16 cellular contexts compared by ENCODE assay signal in the genomic region with DNA sequence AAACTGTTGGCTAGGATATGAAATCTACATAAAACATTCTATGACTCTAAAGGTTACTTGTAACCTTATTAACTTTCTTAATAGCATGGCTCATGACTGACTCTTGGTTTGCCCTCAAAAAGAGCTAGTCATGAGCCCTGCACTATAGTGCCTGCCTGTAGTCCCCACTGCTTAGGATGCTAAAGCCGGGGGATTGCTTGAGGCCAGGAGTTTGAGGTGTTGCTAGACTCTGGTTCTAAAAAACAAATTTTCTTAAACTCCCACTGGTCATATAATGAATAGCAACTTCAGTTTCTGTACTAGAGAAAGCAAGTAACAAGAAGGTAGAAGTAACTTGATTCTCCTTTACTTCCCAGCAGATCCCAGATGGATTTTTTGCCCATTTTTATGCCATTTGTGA. TPM values are rescaled to one million over a fixed set of nuclear protein-coding genes. Genes with fewer than 3 reads are reported as not detected.
DNase-seq lines count a peak whose midpoint lies in the region; TF ChIP-seq lines count a peak whose summit lies in the region.
"Had no signal": no experiment of that assay in that cellular context is flagged by ENCODE, and none has a peak within 500 bp of the region (broad histone marks: within the 10 kb centered on the region; RNA-seq: fewer than 3 reads in every experiment).

No MANE protein-coding gene starts in this region.

- no peak overlapping the region for H3K4me3 Mint-ChIP-seq in chondrocyte (ENCODE audit: unreplicated experiment)
- H3K4me3 Mint-ChIP-seq: CD4-positive, CD25-positive, alpha-beta regulatory T cell; CD8-positive, alpha-beta memory T cell; GM23338 had no signal

- H3K36me3 Mint-ChIP-seq in chondrocyte (ENCODE audit: low read depth) = no peaks in the 10 kb centered on the region

- peaks cover 31% of the 10 kb centered on the region for H3K4me1 Mint-ChIP-seq in chondrocyte (ENCODE audit: low read depth)
- H3K4me1 Mint-ChIP-seq: CD4-positive, CD25-positive, alpha-beta regulatory T cell; CD8-positive, alpha-beta memory T cell; GM23338 had no signal

- 0 out of 2 replicates have a peak, but pooled peaks cover 2% of the 10 kb centered on the region for H3K36me3 ChIP-seq in H7 (replicated peaks; ENCODE audit: control insufficient read depth, insufficient read depth, low read length)
- H3K36me3 ChIP-seq: BE2C had no signal

- DNase-seq in DMS114 treated with DMSO at 0.1 percent for 48 hours (lab: John Stamatoyannopoulos, UW; ENCODE audit: unreplicated experiment) (peak; percentile 19), ELR (ENCODE audit: low read depth) (peak; percentile 25), OCI-M1 (lab: John Stamatoyannopoulos, UW) (peak; percentile 9), chondrocyte (ENCODE audit: low spot score) (no peak), hepatic stellate cell (ENCODE audit: low spot score) (no peak), H7 (no peak)
- no peak for DNase-seq in stimulated activated CD4-positive, alpha-beta T cell treated with anti-CD3 and anti-CD28 coated beads, Interleukin-15, amount 100 ng/mL, for 24 hours
- DNase-seq: ACHN; BE2C; C1 segment of cervical spinal cord; CD4-positive, CD25-positive, alpha-beta regulatory T cell; CD8-positive, alpha-beta memory T cell; COR-L47; DMS79 treated with DMSO at 0.1 percent for 48 hours had no signal

- H3K27ac Mint-ChIP-seq in chondrocyte (ENCODE audit: unreplicated experiment) = no peak overlapping the region
- H3K27ac Mint-ChIP-seq: CD8-positive, alpha-beta memory T cell; GM23338 had no signal

- H3K27me3 Mint-ChIP-seq in chondrocyte (ENCODE audit: low read depth) = no peaks in the 10 kb centered on the region
- H3K27me3 Mint-ChIP-seq: CD4-positive, CD25-positive, alpha-beta regulatory T cell; CD8-positive, alpha-beta memory T cell had no signal

- no peaks in the 10 kb centered on the region for H3K27me3 ChIP-seq in H7 (ENCODE audit: control insufficient read depth, insufficient read depth, low read length)
- H3K27me3 ChIP-seq: BE2C had no signal

- TF ChIP-seq CTCF in chondrocyte (IDR thresholded peaks at IDR 0.05) = peak; percentile 39

- no peaks in the 10 kb centered on the region for H3K9me3 Mint-ChIP-seq in chondrocyte (ENCODE audit: low read depth)
- H3K9me3 Mint-ChIP-seq: CD4-positive, CD25-positive, alpha-beta regulatory T cell; CD8-positive, alpha-beta memory T cell had no signal

- H3K4me3 ChIP-seq in H7 (ENCODE audit: insufficient read depth, low read depth, low read length) = no peak overlapping the region
- H3K4me3 ChIP-seq: GM23338 had no signal

RNA-seq across cellular contexts. Expression of a gene that starts 15.8 kb away (rescaled TPM):
- 46.2 to 48.3 TPM (median 47.6 TPM) in 3 replicates for total RNA-seq in chondrocyte
- 0.90 and 1.3 TPM in 2 replicates for total RNA-seq in H7 (2014; rRNA removed; shearing (Covaris generic))
- total RNA-seq: HT-29 had no signal

Comparison
In these comparisons a context has a peak if more than half of its experiments do, and no peak if none do; other contexts are left out.
1. DNase-seq: peak in DMS114 treated with DMSO at 0.1 percent for 48 hours (single experiment), ELR (single experiment) and OCI-M1 (single experiment); none in chondrocyte (single experiment), hepatic stellate cell (single experiment), H7 (single experiment) and stimulated activated CD4-positive, alpha-beta T cell treated with anti-CD3 and anti-CD28 coated beads, Interleukin-15, amount 100 ng/mL, for 24 hours (single experiment).
2. RNA of a gene that starts 15.8 kb away (total RNA-seq): 46.2 to 48.3 TPM in chondrocyte; 0.90 to 1.3 TPM in H7; every median in the first group is over 10 times any median in the second.